ENCODE assay signal across 20 cellular contexts in the genomic region with DNA sequence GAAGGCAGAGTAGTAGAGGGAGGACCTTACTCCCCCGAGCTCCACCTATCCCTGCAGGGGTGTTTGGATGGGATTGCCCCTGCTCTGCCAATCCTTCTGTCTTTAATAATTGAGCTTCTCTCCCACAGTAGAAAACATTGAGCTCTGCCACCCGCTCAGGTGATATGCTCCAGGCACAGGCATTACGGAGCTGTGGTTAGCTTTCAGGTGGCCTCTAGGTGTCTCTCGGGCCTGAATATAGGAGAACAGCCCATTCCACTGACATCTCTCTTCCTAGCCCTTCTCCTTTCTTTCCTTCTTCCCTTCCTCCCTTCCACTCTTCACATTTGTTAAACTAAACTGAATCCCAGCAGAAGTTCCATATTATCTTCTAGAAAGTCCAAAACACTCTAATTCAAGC.
"Had no signal": no experiment of that assay in that cellular context is flagged by ENCODE, and none has a peak within 500 bp of the region (broad histone marks: within the 10 kb centered on the region; RNA-seq: fewer than 3 reads in every experiment).

No MANE protein-coding gene starts in this region.

- H3K27ac Mint-ChIP-seq: activated naive CD4-positive, alpha-beta T cell treated with anti-CD3 and anti-CD28 coated beads, Interleukin-2, amount 50 U/mL, for 24 hours; immature natural killer cell; stimulated activated naive CD8-positive, alpha-beta T cell treated with anti-CD3 and anti-CD28 coated beads, Interleukin-15, Interleukin-2, amounts not matched to agents 100 ng/mL and 50 ng/mL, for 24 hours had no signal

- DNase-seq: activated CD4-positive, CD25-positive, alpha-beta regulatory T cell treated with anti-CD3 and anti-CD28 coated beads, Interleukin-2, amount 50 U/mL, for 72 hours; activated CD8-positive, alpha-beta memory T cell treated with anti-CD3 and anti-CD28 coated beads for 24 hours; activated CD8-positive, alpha-beta memory T cell treated with anti-CD3 and anti-CD28 coated beads, Interleukin-2, amount 50 U/mL, for 48 hours; activated gamma-delta T cell; colonic mucosa; erythroblast; gastrocnemius medialis; head of caudate nucleus; immature natural killer cell; kidney glomerular epithelial cell; left ventricle myocardium superior; stimulated activated CD4-positive, alpha-beta T cell treated with anti-CD3 and anti-CD28 coated beads, Interleukin-2, amount 100 ng/mL, for 24 hours had no signal

- H3K27me3 ChIP-seq: ascending aorta, colonic mucosa, gastrocnemius medialis, right atrium auricular region, tibial nerve had no signal

- H3K9me3 Mint-ChIP-seq: activated naive CD4-positive, alpha-beta T cell treated with anti-CD3 and anti-CD28 coated beads, Interleukin-2, amount 50 U/mL, for 24 hours; central memory CD8-positive, alpha-beta T cell; immature natural killer cell; stimulated activated naive CD8-positive, alpha-beta T cell treated with anti-CD3 and anti-CD28 coated beads, Interleukin-15, Interleukin-2, amounts not matched to agents 100 ng/mL and 50 ng/mL, for 24 hours had no signal

- H3K4me1 ChIP-seq: ascending aorta, colonic mucosa, gastrocnemius medialis, prostate gland, right atrium auricular region, tibial nerve had no signal

- H3K4me3 ChIP-seq: ascending aorta, colonic mucosa, gastrocnemius medialis, prostate gland, right atrium auricular region, tibial nerve had no signal

- H3K27ac ChIP-seq: ascending aorta, colonic mucosa, gastrocnemius medialis, prostate gland, right atrium auricular region, tibial nerve had no signal

- H3K36me3 ChIP-seq: ascending aorta, colonic mucosa, gastrocnemius medialis, prostate gland, right atrium auricular region, tibial nerve had no signal

- H3K9me3 ChIP-seq: ascending aorta, colonic mucosa, gastrocnemius medialis, prostate gland, right atrium auricular region had no signal

- H3K4me3 Mint-ChIP-seq: activated naive CD4-positive, alpha-beta T cell treated with anti-CD3 and anti-CD28 coated beads, Interleukin-2, amount 50 U/mL, for 24 hours; central memory CD8-positive, alpha-beta T cell; immature natural killer cell; neural crest cell; stimulated activated naive CD8-positive, alpha-beta T cell treated with anti-CD3 and anti-CD28 coated beads, Interleukin-15, Interleukin-2, amounts not matched to agents 100 ng/mL and 50 ng/mL, for 24 hours had no signal

- ATAC-seq: gastrocnemius medialis, left ventricle myocardium superior had no signal

- H3K36me3 Mint-ChIP-seq: activated naive CD4-positive, alpha-beta T cell treated with anti-CD3 and anti-CD28 coated beads, Interleukin-2, amount 50 U/mL, for 24 hours; immature natural killer cell had no signal

- H3K4me1 Mint-ChIP-seq: activated naive CD4-positive, alpha-beta T cell treated with anti-CD3 and anti-CD28 coated beads, Interleukin-2, amount 50 U/mL, for 24 hours; central memory CD8-positive, alpha-beta T cell; immature natural killer cell; neural crest cell had no signal
